Comparison of ENCODE assay signal across 29 cellular contexts in genomic region chr4:11817088-11817487, GRCh38.
"Had no signal": no experiment of that assay in that cellular context is flagged by ENCODE, and none has a peak within 500 bp of the region (broad histone marks: within the 10 kb centered on the region; RNA-seq: fewer than 3 reads in every experiment).

No MANE protein-coding gene starts in this region.

- DNase-seq: naive thymus-derived CD8-positive, alpha-beta T cell; nephron progenitor cell; nucleus accumbens; pancreas; retina; right lobe of liver; sigmoid colon; spleen; stimulated activated CD4-positive, alpha-beta T cell treated with anti-CD3 and anti-CD28 coated beads, Interleukin-12 subunit alpha, Interleukin-12 subunit beta, amount 100 ng/mL, for 4 hours; stimulated activated CD4-positive, alpha-beta T cell treated with anti-CD3 and anti-CD28 coated beads, Interleukin-1b, Interleukin-23, amount 100 ng/mL, for 48 hours; stimulated activated CD4-positive, alpha-beta T cell treated with anti-CD3 and anti-CD28 coated beads, Interleukin-4, amount 100 ng/mL, for 1 hour; stimulated activated CD4-positive, alpha-beta T cell treated with anti-CD3 and anti-CD28 coated beads, Interleukin-4, amount 100 ng/mL, for 4 hours; stimulated activated CD8-positive, alpha-beta memory T cell treated with anti-CD3 and anti-CD28 coated beads, Interleukin-4, amount 100 ng/mL, for 48 hours; stimulated activated naive CD4-positive, alpha-beta T cell; stimulated activated naive CD8-positive, alpha-beta T cell treated with anti-CD3 and anti-CD28 coated beads, Interleukin-15, amount 100 ng/mL, for 72 hours; stimulated activated naive CD8-positive, alpha-beta T cell treated with anti-CD3 and anti-CD28 coated beads, Interleukin-15, Interleukin-2, amounts not matched to agents 100 U/mL and 50 U/mL, for 24 hours; substantia nigra; testis; tibial artery; transverse colon; upper lobe of right lung; uterus had no signal

- ATAC-seq: naive thymus-derived CD8-positive, alpha-beta T cell; natural killer cell treated with Interleukin-12 subunit alpha and Interleukin-12 subunit beta and Interleukin-15 and Interleukin-18, amount 100 ng/mL, for 72 hours; pancreas; right lobe of liver; stimulated activated memory B cell treated with anti-CD40 and anti-IgM and Interleukin-4, amounts not matched to agents 10 μg/mL and 1 μg/mL and 100 μg/mL, for 72 hours; stimulated activated naive CD8-positive, alpha-beta T cell treated with anti-CD3 and anti-CD28 coated beads, Interleukin-15, amount 100 ng/mL, for 72 hours; stimulated activated naive CD8-positive, alpha-beta T cell treated with anti-CD3 and anti-CD28 coated beads, Interleukin-15, Interleukin-2, amounts not matched to agents 100 U/mL and 50 U/mL, for 24 hours; upper lobe of right lung had no signal

- H3K4me3 ChIP-seq: pancreas, prostate gland, right atrium auricular region, right lobe of liver, sigmoid colon, skin epidermis, smooth muscle cell, spleen, suprapubic skin, testis, tibial artery, transverse colon, upper lobe of right lung, uterus had no signal

- FAIRE-seq: pancreas had no signal
